In genomic region chr3:110679235-110679634, GRCh38 we compare ENCODE assay signal across 21 cellular contexts.
DNase-seq lines count a peak whose midpoint lies in the region; ATAC-seq, FAIRE-seq and TF ChIP-seq lines count a peak whose summit lies in the region.
"Had no signal": no experiment of that assay in that cellular context is flagged by ENCODE, and none has a peak within 500 bp of the region (broad histone marks: within the 10 kb centered on the region; RNA-seq: fewer than 3 reads in every experiment).

No MANE protein-coding gene starts in this region.

- H3K4me1 ChIP-seq in H1 (replicated peaks in 1 of 4; ENCODE audit: control insufficient read depth in 3 of 4, insufficient read depth in 4 of 4, low read length in 3 of 4) (peaks cover 1 to 7% (median 4%) of the 10 kb centered on the region in 4 experiments; a peak in 4 of 7 replicates), lower lobe of right lung (no peaks in the 10 kb centered on the region), upper lobe of right lung (no peaks in the 10 kb centered on the region)
- no peaks in the 10 kb centered on the region for H3K4me1 ChIP-seq in CD4-positive, alpha-beta memory T cell (ENCODE audit: insufficient read depth, low read length)
- H3K4me1 ChIP-seq: BLaER1 had no signal

- peak overlapping the region; percentile 60 for H2BK120ac ChIP-seq in H1 (replicated peaks; ENCODE audit: low read depth, low read length)

- H4K91ac ChIP-seq in H1 (replicated peaks; ENCODE audit: insufficient read length, low read length): no peak overlapping the region

- H3K23me2 ChIP-seq in H1 (ENCODE audit: low read depth, low read length): no peaks in the 10 kb centered on the region

- no peak overlapping the region for H3K4me3 Mint-ChIP-seq in CD4-positive, alpha-beta memory T cell
- H3K4me3 Mint-ChIP-seq: B cell; CD4-positive, CD25-positive, alpha-beta regulatory T cell; CD8-positive, alpha-beta memory T cell; H9 had no signal

- no peak overlapping the region for H3K18ac ChIP-seq in H1 (ENCODE audit: extremely low read depth, low read length)

- TF ChIP-seq EP300 in H1 (IDR thresholded peaks at IDR 0.05; ENCODE audit: borderline replicate concordance in 1 of 2, low read depth in 2 of 2, low read length in 2 of 2): no peak

- no peak overlapping the region for H3K4me3 ChIP-seq in H1 (ENCODE audit: extremely low read depth in 1 of 4, insufficient read depth in 2 of 4, low read depth in 3 of 4, low read length in 4 of 4)
- no peak overlapping the region for H3K4me3 ChIP-seq in lower lobe of right lung
- H3K4me3 ChIP-seq in upper lobe of right lung: no peak overlapping the region
- H3K4me3 ChIP-seq in CD4-positive, alpha-beta memory T cell (ENCODE audit: low read length in 2 of 2): no peak overlapping the region
- H3K4me3 ChIP-seq: BLaER1, GM12878, GM23248 had no signal

- no peak overlapping the region for H3K4me2 ChIP-seq in H1 (ENCODE audit: insufficient read depth in 1 of 2, low read depth in 2 of 2, low read length in 2 of 2)
- H3K4me2 ChIP-seq: BLaER1 had no signal

- H3K23ac ChIP-seq in H1 (ENCODE audit: insufficient read length): no peak overlapping the region

- peaks cover 2 to 6% of the 10 kb centered on the region in 2 donors for H3K27me3 Mint-ChIP-seq in CD4-positive, alpha-beta memory T cell
- H3K27me3 Mint-ChIP-seq: B cell had no signal

- no peak for TF ChIP-seq POLR2A in H1 (IDR thresholded peaks at IDR 0.05; ENCODE audit: control extremely low read depth in 1 of 2, low read depth in 2 of 2, low read length in 2 of 2)

- H3K14ac ChIP-seq in H1 (ENCODE audit: insufficient read length): no peak overlapping the region

- H3K4me1 Mint-ChIP-seq in CD4-positive, alpha-beta memory T cell: no peaks in the 10 kb centered on the region
- H3K4me1 Mint-ChIP-seq: B cell; CD4-positive, CD25-positive, alpha-beta regulatory T cell; CD8-positive, alpha-beta memory T cell had no signal

- 84% methylated on average over 2 of the region's 2 CpGs; no CpG with 5 or more reads in 1 of the 2 experiments for WGBS in H1 (ENCODE audit: extremely low coverage in 1 of 2, insufficient coverage in 1 of 2, insufficient read length in 1 of 2, insufficient replicate concordance in 2 of 2, low coverage in 1 of 2, low lambda C conversion rate in 2 of 2, missing lambda C conversion rate in 1 of 2), 2 experiments

- no peaks in the 10 kb centered on the region for H3K79me1 ChIP-seq in H1 (ENCODE audit: low read depth, low read length)

- peak; percentile 80 to 95 for ATAC-seq in lower lobe of right lung
- peak; percentile 91 for ATAC-seq in upper lobe of right lung
- ATAC-seq: GM12878, HCT116 had no signal

- no peaks in the 10 kb centered on the region for H3K36me3 Mint-ChIP-seq in CD4-positive, alpha-beta memory T cell
- H3K36me3 Mint-ChIP-seq: CD4-positive, CD25-positive, alpha-beta regulatory T cell; CD8-positive, alpha-beta memory T cell had no signal

- no peak overlapping the region for H2BK12ac ChIP-seq in H1 (ENCODE audit: low read depth, low read length)

- H3K36me3 ChIP-seq in H1 (ENCODE audit: control insufficient read depth in 2 of 4, insufficient read depth in 4 of 4, low read length in 3 of 4) (no peaks in the 10 kb centered on the region), lower lobe of right lung (no peaks in the 10 kb centered on the region), upper lobe of right lung (no peaks in the 10 kb centered on the region)
- H3K36me3 ChIP-seq in CD4-positive, alpha-beta memory T cell (ENCODE audit: insufficient read depth, low read length): no peaks in the 10 kb centered on the region
- H3K36me3 ChIP-seq: BLaER1 had no signal

- H2AFZ ChIP-seq in H1 (ENCODE audit: low read length): no peak overlapping the region
- H2AFZ ChIP-seq: GM23248 had no signal

- intact Hi-C loops in lower lobe of right lung (cut with DNase I): no loop called here
- intact Hi-C loops in upper lobe of right lung (cut with DNase I): no loop called here
- intact Hi-C loops in CD4-positive, alpha-beta memory T cell (cut with micrococcal nuclease): no loop called here

- H3K9me3 Mint-ChIP-seq in CD4-positive, alpha-beta memory T cell: peaks cover 0 to 2% (median 0%) of the 10 kb centered on the region in 8 donors

- H3K27ac ChIP-seq in H1 (ENCODE audit: low read depth, low read length) (no peak overlapping the region), lower lobe of right lung (no peak overlapping the region), upper lobe of right lung (no peak overlapping the region)
- H3K27ac ChIP-seq in CD4-positive, alpha-beta memory T cell (ENCODE audit: low read depth, low read length): no peak overlapping the region
- H3K27ac ChIP-seq: BLaER1, C4-2B, GM23248 had no signal

- 0 out of 4 replicates have a peak, but pooled peaks cover 0 to 2% of the 10 kb centered on the region in 2 experiments for H3K9me3 ChIP-seq in H1 (ENCODE audit: insufficient read depth in 2 of 2, low read depth in 1 of 2, low read length in 1 of 2)
- no peaks in the 10 kb centered on the region for H3K9me3 ChIP-seq in lower lobe of right lung
- no peaks in the 10 kb centered on the region for H3K9me3 ChIP-seq in upper lobe of right lung
- H3K9me3 ChIP-seq in CD4-positive, alpha-beta memory T cell (ENCODE audit: control insufficient read depth in 1 of 2, low read length in 2 of 2): no peaks in the 10 kb centered on the region
- H3K9me3 ChIP-seq: BLaER1 had no signal

- H3K4ac ChIP-seq in H1 (replicated peaks; ENCODE audit: insufficient read length, low read depth, low read length): no peak overlapping the region

- no peak overlapping the region for H2AK5ac ChIP-seq in H1 (ENCODE audit: low read depth, low read length)

- no peak overlapping the region for H3K56ac ChIP-seq in H1 (replicated peaks; ENCODE audit: insufficient read length, low read depth, low read length)

- H4K5ac ChIP-seq in H1 (ENCODE audit: insufficient read length, low read depth, low read length): no peak overlapping the region

- H4K20me1 ChIP-seq in H1 (replicated peaks in 1 of 2; ENCODE audit: control insufficient read depth in 1 of 2, insufficient read depth in 2 of 2, low read length in 2 of 2): no peaks in the 10 kb centered on the region
- H4K20me1 ChIP-seq: BLaER1 had no signal

- H3K27me3 ChIP-seq in H1 (replicated peaks in 1 of 4; ENCODE audit: control insufficient read depth in 3 of 4, extremely low read depth in 1 of 4, insufficient read depth in 3 of 4, low read length in 3 of 4) (no peaks in the 10 kb centered on the region), lower lobe of right lung (ENCODE audit: low read depth) (no peaks in the 10 kb centered on the region), upper lobe of right lung (no peaks in the 10 kb centered on the region)
- H3K27me3 ChIP-seq in CD4-positive, alpha-beta memory T cell (ENCODE audit: insufficient read depth, low read length): no peaks in the 10 kb centered on the region
- H3K27me3 ChIP-seq: BLaER1 had no signal

- H3K27ac Mint-ChIP-seq in CD4-positive, alpha-beta memory T cell: no peak overlapping the region
- H3K27ac Mint-ChIP-seq: B cell; CD4-positive, CD25-positive, alpha-beta regulatory T cell; CD8-positive, alpha-beta memory T cell; H9 had no signal

- no peak for FAIRE-seq in H1 (lab: Jason Lieb, UNC)
- FAIRE-seq: D721Med, GM12878, GM19239 had no signal

- no peak for TF ChIP-seq RAD21 in H1 (IDR thresholded peaks at IDR 0.05 in 1 of 2, conservative IDR thresholded peaks at IDR 0.05 in 1 of 2; ENCODE audit: low read depth in 2 of 2, low read length in 2 of 2)

- H2BK20ac ChIP-seq in H1 (ENCODE audit: low read length): peak overlapping the region; percentile 48; the same call in 1 of the 2 replicates

- H2BK15ac ChIP-seq in H1 (ENCODE audit: low read length): no peak overlapping the region

- DNase-seq in H1 (ENCODE audit: low read depth in 1 of 2, low spot score in 2 of 2): no peak
- DNase-seq in lower lobe of right lung: no peak
- no peak for DNase-seq in upper lobe of right lung
- DNase-seq in NCI-H2081 treated with DMSO at 0.1 percent for 48 hours (lab: John Stamatoyannopoulos, UW): no peak
- no peak for DNase-seq in CD4-positive, alpha-beta memory T cell
- no peak for DNase-seq in NCI-H2227 (lab: John Stamatoyannopoulos, UW; ENCODE audit: unreplicated experiment)
- DNase-seq: CD4-positive, CD25-positive, alpha-beta regulatory T cell; CD8-positive, alpha-beta memory T cell; DMS 273 treated with DMSO at 0.1 percent for 48 hours; DMS79; EL; GDM1; GM23248; H9 had no signal

- no peaks in the 10 kb centered on the region for H3K79me2 ChIP-seq in H1 (ENCODE audit: control insufficient read depth in 1 of 2, insufficient read depth in 2 of 2, low read length in 2 of 2)

- no peak overlapping the region for H2BK5ac ChIP-seq in H1 (ENCODE audit: low read depth, low read length)

- CTCF ChIA-PET in H1 (lab: Charles Lee; ENCODE audit: partially characterized antibody): no interaction called here
- CTCF ChIA-PET in CD4-positive, alpha-beta memory T cell (lab: Charles Lee; ENCODE audit: partially characterized antibody): no interaction called here

- H3K9ac ChIP-seq in H1 (replicated peaks in 1 of 4; ENCODE audit: extremely low read depth in 1 of 4, low read depth in 3 of 4, low read length in 3 of 4): no peak overlapping the region
- H3K9ac ChIP-seq: BLaER1, GM23248 had no signal

- no peak overlapping the region for H4K8ac ChIP-seq in H1 (ENCODE audit: extremely low read depth, insufficient read depth, low read length)

- TF ChIP-seq CTCF in H1 (IDR thresholded peaks at IDR 0.05; ENCODE audit: control extremely low read depth in 1 of 3, insufficient read depth in 1 of 3, low read depth in 1 of 3, low read length in 3 of 3): no peak
- TF ChIP-seq CTCF in lower lobe of right lung (IDR thresholded peaks at IDR 0.05): no peak
- no peak for TF ChIP-seq CTCF in upper lobe of right lung (IDR thresholded peaks at IDR 0.05)

- POLR2A ChIA-PET in H1 (lab: Charles Lee; ENCODE audit: partially characterized antibody): no interaction called here
- POLR2A ChIA-PET in CD4-positive, alpha-beta memory T cell (lab: Charles Lee; ENCODE audit: partially characterized antibody): no interaction called here

TF ChIP-seq in H1, 55 proteins besides CTCF, POLR2A, EP300 and RAD21 (continues in another document):
- no peak for TF ChIP-seq CBX8 (IDR thresholded peaks at IDR 0.05; ENCODE audit: borderline replicate concordance, low read depth, low read length)
